In the genomic region with DNA sequence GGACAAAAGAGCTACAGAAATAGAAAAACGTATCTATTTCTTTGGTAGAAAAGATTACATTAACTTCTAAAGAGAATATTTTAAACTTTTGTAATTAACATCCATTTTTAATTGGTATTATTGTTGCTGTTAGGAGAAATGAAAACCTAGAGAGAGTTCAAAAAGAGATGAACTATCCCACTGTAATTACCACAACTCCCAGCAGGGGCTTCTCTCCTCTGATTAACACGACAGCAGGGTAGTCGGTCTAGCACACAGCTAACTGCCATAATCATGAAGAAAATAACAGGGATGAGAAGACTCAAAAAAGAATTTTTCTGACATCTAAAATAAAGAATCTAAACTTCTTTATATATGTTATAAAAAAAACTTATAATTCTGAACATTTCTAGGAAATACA, we compare ENCODE assay signal across 1 cellular context.
TF ChIP-seq lines count a peak whose summit lies in the region.

No MANE protein-coding gene starts in this region.

TF ChIP-seq in SK-N-SH treated with all-trans-retinoic acid at 6 μM for 48 hours, 23 proteins besides CTCF, POLR2A, EP300 and RAD21 (continued from another document):
- TF ChIP-seq CREB5 (CRISPR knock-in tag; IDR thresholded peaks at IDR 0.05; ENCODE audit: low read depth) (no peak), ZFP30 (CRISPR knock-in tag; IDR thresholded peaks at IDR 0.05) (no peak), RARB (CRISPR knock-in tag; IDR thresholded peaks at IDR 0.05) (no peak), PPARA (CRISPR knock-in tag; IDR thresholded peaks at IDR 0.05; ENCODE audit: borderline replicate concordance) (no peak), ARNTL (CRISPR knock-in tag; IDR thresholded peaks at IDR 0.05; ENCODE audit: borderline replicate concordance, low read depth) (no peak), OSR1 (CRISPR knock-in tag; IDR thresholded peaks at IDR 0.05) (no peak)
